8 cellular contexts compared by ENCODE assay signal in genomic region chr4:12852338-12853307, GRCh38.
DNase-seq lines count a peak whose midpoint lies in the region; ATAC-seq, FAIRE-seq and TF ChIP-seq lines count a peak whose summit lies in the region.

No MANE protein-coding gene starts in this region.

- TF ChIP-seq POLR2A in IMR-90 (IDR thresholded peaks at IDR 0.05; ENCODE audit: low read depth, low read length) (no peak), endothelial cell of umbilical vein (IDR thresholded peaks at IDR 0.05; ENCODE audit: low read depth, low read length) (no peak)

- H3K56ac ChIP-seq in IMR-90 (ENCODE audit: extremely low read depth, insufficient read depth, low read length): no peak overlapping the region

- no peak overlapping the region for H2BK15ac ChIP-seq in IMR-90 (ENCODE audit: low read depth, low read length)

- TF ChIP-seq CTCF in GM12875 (IDR thresholded peaks at IDR 0.05; ENCODE audit: borderline replicate concordance, insufficient read depth, low read depth, low read length) (0 out of 2 replicates have a peak, but pooled peaks have one; percentile 17), IMR-90 (conservative IDR thresholded peaks at IDR 0.05; ENCODE audit: low read depth, low read length) (peak; percentile 49), endothelial cell of umbilical vein (IDR thresholded peaks at IDR 0.05; ENCODE audit: extremely low read depth in 1 of 2, insufficient read depth in 1 of 2, low read depth in 1 of 2, low read length in 2 of 2) (peak in 1 of 2 donors; percentile 25)

- no peak overlapping the region for H3K23ac ChIP-seq in IMR-90 (ENCODE audit: low read depth, low read length)

- H2BK20ac ChIP-seq in IMR-90 (ENCODE audit: low read depth, low read length): no peak overlapping the region

- no peak overlapping the region for H2BK120ac ChIP-seq in IMR-90 (ENCODE audit: low read depth, low read length)

- no peaks in the 10 kb centered on the region for H3K79me1 ChIP-seq in IMR-90 (ENCODE audit: low read depth in 1 of 2, low read length in 2 of 2)

- H4K8ac ChIP-seq in IMR-90 (ENCODE audit: low read depth in 2 of 2, low read length in 2 of 2): no peak overlapping the region

- no peak overlapping the region for H3K4ac ChIP-seq in IMR-90 (ENCODE audit: low read depth, low read length)

- no peak overlapping the region for H3K9ac ChIP-seq in IMR-90 (ENCODE audit: low read depth, low read length)
- no peak overlapping the region for H3K9ac ChIP-seq in endothelial cell of umbilical vein (replicated peaks; ENCODE audit: extremely low read depth, insufficient read depth, low read length)

- BruUV-seq in IMR-90 (replicated peaks; lab: Mats Ljungman, UMichigan) (no TSS peak), endothelial cell of umbilical vein (replicated peaks; lab: Mats Ljungman, UMichigan) (no TSS peak)

- H3K36me3 ChIP-seq in IMR-90 (ENCODE audit: control insufficient read depth, insufficient read depth, low read length): no peaks in the 10 kb centered on the region
- H3K36me3 ChIP-seq in endothelial cell of umbilical vein (ENCODE audit: control insufficient read depth in 2 of 2, extremely low read depth in 1 of 2, insufficient read depth in 2 of 2, low read length in 2 of 2): no peaks in the 10 kb centered on the region
- no peaks in the 10 kb centered on the region for H3K36me3 ChIP-seq in mesodermal cell (ENCODE audit: control insufficient read depth, insufficient read depth, low read length)

- ATAC-seq in IMR-90 (ENCODE audit: low read depth) (peak; percentile 60), HG02571 (IDR thresholded peaks at IDR 0.05; ENCODE audit: unreplicated experiment) (no peak), GM19463 (IDR thresholded peaks at IDR 0.05; ENCODE audit: unreplicated experiment) (no peak)

- H4K20me1 ChIP-seq in IMR-90 (ENCODE audit: insufficient read depth, low read length): no peaks in the 10 kb centered on the region
- no peaks in the 10 kb centered on the region for H4K20me1 ChIP-seq in endothelial cell of umbilical vein (replicated peaks; ENCODE audit: control insufficient read depth, extremely low read depth, insufficient read depth, low read length)

- H4K5ac ChIP-seq in IMR-90 (ENCODE audit: low read depth, low read length): no peak overlapping the region

- peak; percentile 63 for TF ChIP-seq RAD21 in IMR-90 (IDR thresholded peaks at IDR 0.05; ENCODE audit: low read length)

- FAIRE-seq in endothelial cell of umbilical vein (lab: Jason Lieb, UNC): peak; percentile 56

- no peak overlapping the region for H3K4me2 ChIP-seq in IMR-90 (ENCODE audit: low read depth, low read length)
- H3K4me2 ChIP-seq in endothelial cell of umbilical vein (ENCODE audit: insufficient read depth, low read length): no peak overlapping the region

- in situ Hi-C loops in IMR-90 (cut with MboI; ENCODE audit: low sequenced_read_pairs): loop anchor here (5.0 kb wide), 1 partner anchor 695 kb away; no protein-coding TSS in a partner anchor

- H4K91ac ChIP-seq in IMR-90 (ENCODE audit: insufficient read depth, low read depth, low read length): no peak overlapping the region

- H2AFZ ChIP-seq in IMR-90 (replicated peaks; ENCODE audit: low read length, poor library complexity): no peak overlapping the region
- H2AFZ ChIP-seq in endothelial cell of umbilical vein (ENCODE audit: low read depth, low read length): no peak overlapping the region

- H2BK5ac ChIP-seq in IMR-90 (ENCODE audit: low read depth, low read length, poor library complexity, severe bottlenecking): no peak overlapping the region

- H3K27me3 ChIP-seq in IMR-90 (ENCODE audit: control insufficient read depth, insufficient read depth, low read length): no peaks in the 10 kb centered on the region
- H3K27me3 ChIP-seq in endothelial cell of umbilical vein (ENCODE audit: control insufficient read depth in 2 of 2, insufficient read depth in 2 of 2, low read length in 2 of 2): no peaks in the 10 kb centered on the region

- 40% methylated on average over 1 of the region's 8 CpGs; no CpG with 5 or more reads in 1 of the 2 experiments for WGBS in IMR-90 (ENCODE audit: extremely low coverage in 2 of 2, insufficient read length in 1 of 2), 2 experiments
- WGBS in mesodermal cell (ENCODE audit: insufficient coverage in 2 of 2), 2 experiments: 59 to 67% methylated on average over 4 to 6 of the region's 8 CpGs

- POLR2A ChIA-PET in IMR-90 (lab: Charles Lee; ENCODE audit: unreplicated experiment): no interaction called here
- POLR2A ChIA-PET in endothelial cell of umbilical vein (lab: Charles Lee): no interaction called here

- no peak overlapping the region for H3K18ac ChIP-seq in IMR-90 (ENCODE audit: low read depth, low read length)

- H3K79me2 ChIP-seq in endothelial cell of umbilical vein (ENCODE audit: control insufficient read depth, insufficient read depth, low read length): no peaks in the 10 kb centered on the region

- CTCF ChIA-PET in IMR-90 (lab: Yijun Ruan, JAX): interaction anchor here (0.6 to 2.1 kb wide), 6 partner anchors 11 to 1291 kb away, joined by 3 to 7 read pairs (median 4); no protein-coding TSS in a partner anchor
- CTCF ChIA-PET in endothelial cell of umbilical vein (lab: Charles Lee): interaction anchor here (0.8 to 2.5 kb wide), 12 partner anchors 8 to 802 kb away, joined by 3 to 27 read pairs (median 4); no protein-coding TSS in a partner anchor

- H2AK5ac ChIP-seq in IMR-90 (ENCODE audit: low read depth, low read length): no peak overlapping the region

- dilution Hi-C loops in IMR-90 (cut with HindIII; ENCODE audit: low sequenced_read_pairs, unreplicated experiment): no loop called here
- dilution Hi-C loops in endothelial cell of umbilical vein (cut with MboI; ENCODE audit: extremely low pct_ligation_motif_present, low sequenced_read_pairs): no loop called here

- H3K9me3 ChIP-seq in IMR-90 (ENCODE audit: control insufficient read depth, insufficient read depth, low read length): no peaks in the 10 kb centered on the region
- H3K9me3 ChIP-seq in endothelial cell of umbilical vein (replicated peaks; ENCODE audit: control insufficient read depth, insufficient read depth, low read length): no peaks in the 10 kb centered on the region
- no peaks in the 10 kb centered on the region for H3K9me3 ChIP-seq in mesodermal cell (ENCODE audit: control insufficient read depth, low read length)

- H3K4me1 ChIP-seq in IMR-90 (ENCODE audit: control insufficient read depth, insufficient read depth, low read length) (no peaks in the 10 kb centered on the region), endothelial cell of umbilical vein (ENCODE audit: control insufficient read depth, extremely low read depth, insufficient read depth, low read length) (no peaks in the 10 kb centered on the region), mesodermal cell (ENCODE audit: control insufficient read depth, insufficient read depth, low read length, poor library complexity, severe bottlenecking) (peaks cover 5% of the 10 kb centered on the region)

- DNase-seq in IMR-90 (peak; percentile 52), OCI-M1 (lab: John Stamatoyannopoulos, UW) (peak; percentile 69), endothelial cell of umbilical vein (ENCODE audit: low read depth, low spot score) (peak; percentile 49), ecto neural progenitor cell (ENCODE audit: low spot score) (no peak)

- H3K4me3 ChIP-seq in GM12875 (ENCODE audit: low read depth, low read length) (no peak overlapping the region), IMR-90 (ENCODE audit: insufficient read depth, low read depth, low read length) (no peak overlapping the region), endothelial cell of umbilical vein (replicated peaks in 1 of 3; ENCODE audit: insufficient read depth in 1 of 3, low read depth in 1 of 3, low read length in 3 of 3) (no peak overlapping the region), mesodermal cell (ENCODE audit: extremely low read depth, insufficient read depth, low read length, poor library complexity, severe bottlenecking) (no peak overlapping the region)

- H3K9me1 ChIP-seq in IMR-90 (ENCODE audit: insufficient read depth, low read length) (no peaks in the 10 kb centered on the region), endothelial cell of umbilical vein (replicated peaks; ENCODE audit: control insufficient read depth, extremely low read depth, insufficient read depth, low read length) (no peaks in the 10 kb centered on the region)

- H3K27ac ChIP-seq in IMR-90 (ENCODE audit: insufficient read depth, low read length) (no peak overlapping the region), endothelial cell of umbilical vein (ENCODE audit: insufficient read depth, low read depth, low read length) (no peak overlapping the region), mesodermal cell (ENCODE audit: low read depth, low read length, severe bottlenecking) (peak overlapping the region; percentile 44)

- H3K14ac ChIP-seq in IMR-90 (replicated peaks; ENCODE audit: low read depth, low read length): no peak overlapping the region

- intact Hi-C loops in IMR-90 (cut with micrococcal nuclease): loop anchor here (1.0 kb wide), 1 partner anchor 697 kb away; no protein-coding TSS in a partner anchor
- intact Hi-C loops in endothelial cell of umbilical vein (cut with micrococcal nuclease): loop anchor here (1.0 to 5.0 kb wide), 2 partner anchors 697 to 800 kb away; no protein-coding TSS in a partner anchor

- no peak overlapping the region for H2AK9ac ChIP-seq in IMR-90 (replicated peaks; ENCODE audit: low read depth, low read length, poor library complexity)

TF ChIP-seq in IMR-90, 13 proteins besides CTCF, POLR2A, EP300 and RAD21:
- TF ChIP-seq BHLHE40 (IDR thresholded peaks at IDR 0.05; ENCODE audit: low read depth, low read length): no peak
- peak; percentile 41; the same call in 1 of the 2 replicates for TF ChIP-seq SMC3 (IDR thresholded peaks at IDR 0.05; ENCODE audit: low read depth, low read length)
- TF ChIP-seq CEBPB (IDR thresholded peaks at IDR 0.05; ENCODE audit: low read depth, low read length): peak; percentile 37; the same call in 1 of the 2 replicates

TF ChIP-seq in endothelial cell of umbilical vein, 7 proteins besides CTCF, POLR2A, EP300 and RAD21:
- no peak for TF ChIP-seq EZH2 (IDR thresholded peaks at IDR 0.05; ENCODE audit: borderline replicate concordance, low read depth, low read length, severe bottlenecking)
- TF ChIP-seq POLR2AphosphoS5 (IDR thresholded peaks at IDR 0.05; ENCODE audit: insufficient read depth, low read depth, low read length): no peak
- no peak for TF ChIP-seq FOS (IDR thresholded peaks at IDR 0.05; ENCODE audit: borderline replicate concordance, insufficient read depth, low read length)
- TF ChIP-seq MAX (IDR thresholded peaks at IDR 0.05; ENCODE audit: insufficient read depth, insufficient read length): no peak
- TF ChIP-seq JUN (IDR thresholded peaks at IDR 0.05; ENCODE audit: borderline replicate concordance, insufficient read depth, insufficient read length, low read depth): no peak
- TF ChIP-seq GATA2 (IDR thresholded peaks at IDR 0.05; ENCODE audit: insufficient read depth, insufficient read length, low read depth, low read length): no peak
- no peak for TF ChIP-seq MYC (IDR thresholded peaks at IDR 0.05; ENCODE audit: low read depth, low read length)
